In the genomic region with DNA sequence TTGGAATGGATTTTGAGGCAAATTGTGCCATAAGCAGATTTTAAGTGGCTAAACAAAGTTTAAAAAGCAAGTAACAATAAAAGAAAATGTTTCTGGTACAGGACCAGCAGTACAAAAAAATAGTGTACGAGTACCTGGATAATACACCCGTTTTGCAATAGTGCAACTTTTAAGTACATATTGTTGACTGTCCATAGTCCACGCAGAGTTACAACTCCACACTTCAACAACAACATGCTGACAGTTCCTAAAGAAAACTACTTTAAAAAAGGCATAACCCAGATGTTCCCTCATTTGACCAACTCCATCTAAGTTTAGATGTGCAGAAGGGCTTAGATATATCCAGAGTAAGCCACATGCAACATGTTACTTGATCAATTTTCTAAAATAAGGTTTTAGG, we compare ENCODE assay signal across 20 cellular contexts. TPM values are rescaled to one million over a fixed set of nuclear protein-coding genes. Genes with fewer than 3 reads are reported as not detected.
A peak's percentile ranks its signal among the peaks of the same experiment; 100 is the strongest.
DNase-seq lines count a peak whose midpoint lies in the region; ATAC-seq, FAIRE-seq and TF ChIP-seq lines count a peak whose summit lies in the region.
"Had no signal": no experiment of that assay in that cellular context is flagged by ENCODE, and none has a peak within 500 bp of the region (broad histone marks: within the 10 kb centered on the region; RNA-seq: fewer than 3 reads in every experiment).

No MANE protein-coding gene starts in this region.

- peaks cover 59% of the 10 kb centered on the region for H4K20me1 ChIP-seq in SK-N-SH (ENCODE audit: insufficient read depth)
- H4K20me1 ChIP-seq in endothelial cell of umbilical vein (replicated peaks; ENCODE audit: control insufficient read depth, extremely low read depth, insufficient read depth, low read length) = peaks cover 12% of the 10 kb centered on the region

- TF ChIP-seq RAD21 in SK-N-SH (IDR thresholded peaks at IDR 0.05; ENCODE audit: low read length) = no peak

- WGBS in SK-N-SH (ENCODE audit: low lambda C conversion rate) = 93% methylated on average over 3 of the region's 3 CpGs
- 93% methylated on average over 3 of the region's 3 CpGs for WGBS in urinary bladder

- H3K27me3 ChIP-seq in SK-N-SH (ENCODE audit: insufficient read depth) = no peaks in the 10 kb centered on the region
- H3K27me3 ChIP-seq in Panc1 (ENCODE audit: control insufficient read depth, insufficient read depth, low read length) = no peaks in the 10 kb centered on the region
- no peaks in the 10 kb centered on the region for H3K27me3 ChIP-seq in endothelial cell of umbilical vein (ENCODE audit: control insufficient read depth in 2 of 2, insufficient read depth in 2 of 2, low read length in 2 of 2)
- H3K27me3 ChIP-seq: Peyer's patch, SJSA1 had no signal

- POLR2A ChIA-PET in SK-N-SH (lab: Yijun Ruan, JAX) (no interaction called here), Panc1 (lab: Charles Lee) (no interaction called here), endothelial cell of umbilical vein (lab: Charles Lee) (no interaction called here)

- dilution Hi-C loops in endothelial cell of umbilical vein (cut with MboI; ENCODE audit: extremely low pct_ligation_motif_present, low sequenced_read_pairs) = no loop called here

- CTCF ChIA-PET in SK-N-SH (lab: Yijun Ruan, JAX) = no interaction called here
- CTCF ChIA-PET in Panc1 (lab: Charles Lee) = no interaction called here
- CTCF ChIA-PET in endothelial cell of umbilical vein (lab: Charles Lee) = no interaction called here

- no peak for ATAC-seq in SK-N-SH treated with all-trans-retinoic acid at 6 μM for 48 hours
- ATAC-seq in Panc1 = no peak
- ATAC-seq in GM19324 (IDR thresholded peaks at IDR 0.05; ENCODE audit: low FRiP score, unreplicated experiment) = no peak

- TF ChIP-seq POLR2A in endothelial cell of umbilical vein (IDR thresholded peaks at IDR 0.05; ENCODE audit: low read depth, low read length) = no peak

- intact Hi-C loops in Panc1 (cut with micrococcal nuclease; ENCODE audit: unreplicated experiment) = no loop called here
- intact Hi-C loops in endothelial cell of umbilical vein (cut with micrococcal nuclease) = no loop called here

- no peak for TF ChIP-seq EP300 in SK-N-SH (IDR thresholded peaks at IDR 0.05; ENCODE audit: borderline replicate concordance in 1 of 2, low read depth in 1 of 2, low read length in 1 of 2)

- H3K27ac ChIP-seq in SK-N-SH (ENCODE audit: low read depth in 2 of 2, low read length in 1 of 2) = peak overlapping the region; percentile 36 to 47; a peak in 2 of 4 replicates
- no peak overlapping the region; the same call in 1 of the 2 replicates for H3K27ac ChIP-seq in Panc1 (ENCODE audit: low read length)
- no peak overlapping the region for H3K27ac ChIP-seq in endothelial cell of umbilical vein (ENCODE audit: insufficient read depth, low read depth, low read length)
- peak overlapping the region; percentile 38 for H3K27ac ChIP-seq in urinary bladder (ENCODE audit: low read depth)
- H3K27ac ChIP-seq: 22Rv1, Peyer's patch, SJSA1 had no signal

- FAIRE-seq in endothelial cell of umbilical vein (lab: Jason Lieb, UNC) = no peak

- in situ Hi-C loops in Panc1 (cut with HindIII; ENCODE audit: low pct_unique_long_range_greater_than_20kb, low sequenced_read_pairs) = no loop called here

- H2AFZ ChIP-seq in SK-N-SH (ENCODE audit: low read depth) (no peak overlapping the region), endothelial cell of umbilical vein (ENCODE audit: low read depth, low read length) (no peak overlapping the region)

- no peaks in the 10 kb centered on the region for H3K9me1 ChIP-seq in endothelial cell of umbilical vein (replicated peaks; ENCODE audit: control insufficient read depth, extremely low read depth, insufficient read depth, low read length)

- BruUV-seq in Panc1 (replicated peaks; lab: Mats Ljungman, UMichigan) (TSS peak; percentile 78), endothelial cell of umbilical vein (replicated peaks; lab: Mats Ljungman, UMichigan) (TSS peak; percentile 80)

- DNase-seq in SK-N-SH (no peak), Panc1 (ENCODE audit: low read depth, low spot score) (no peak), endothelial cell of umbilical vein (ENCODE audit: low read depth, low spot score) (no peak), GOT3 (lab: John Stamatoyannopoulos, UW) (no peak), NCI-H146 (lab: John Stamatoyannopoulos, UW) (no peak)
- DNase-seq: COR-L47, DMS153, GDM1, NCI-H1436, NCI-H2029, NCI-H2171, NCI-H526, Peyer's patch had no signal

- H3F3A ChIP-seq in SK-N-SH (replicated peaks; ENCODE audit: insufficient read depth) = peaks cover 94% of the 10 kb centered on the region

- H3K79me2 ChIP-seq in SK-N-SH (ENCODE audit: insufficient read depth) (peaks cover 62% of the 10 kb centered on the region), endothelial cell of umbilical vein (ENCODE audit: control insufficient read depth, insufficient read depth, low read length) (peaks cover 34% of the 10 kb centered on the region)

- H3K9ac ChIP-seq in SK-N-SH (no peak overlapping the region), endothelial cell of umbilical vein (replicated peaks; ENCODE audit: extremely low read depth, insufficient read depth, low read length) (no peak overlapping the region)

- H3K4me1 ChIP-seq in SK-N-SH (ENCODE audit: control insufficient read depth in 1 of 2, insufficient read depth in 2 of 2, low read depth in 1 of 2, low read length in 1 of 2) = peaks cover 0 to 6% of the 10 kb centered on the region in 2 experiments; a peak in 2 of 4 replicates
- peaks cover 12% of the 10 kb centered on the region for H3K4me1 ChIP-seq in Panc1 (ENCODE audit: control insufficient read depth, insufficient read depth, low read length)
- no peaks in the 10 kb centered on the region for H3K4me1 ChIP-seq in endothelial cell of umbilical vein (ENCODE audit: control insufficient read depth, extremely low read depth, insufficient read depth, low read length)
- H3K4me1 ChIP-seq in urinary bladder (ENCODE audit: insufficient read depth) = no peaks in the 10 kb centered on the region

- H3K36me3 ChIP-seq in SK-N-SH (replicated peaks in 1 of 2; ENCODE audit: control insufficient read depth in 1 of 2, insufficient read depth in 2 of 2, low read length in 1 of 2) (peaks cover 79 to 92% of the 10 kb centered on the region in 2 experiments), Panc1 (ENCODE audit: control insufficient read depth, insufficient read depth, low read length) (peaks cover 65% of the 10 kb centered on the region), endothelial cell of umbilical vein (ENCODE audit: control insufficient read depth in 2 of 2, extremely low read depth in 1 of 2, insufficient read depth in 2 of 2, low read length in 2 of 2) (peaks cover 19 to 33% of the 10 kb centered on the region in 2 experiments), urinary bladder (ENCODE audit: insufficient read depth) (peaks cover 8% of the 10 kb centered on the region)

- TF ChIP-seq CTCF in SK-N-SH (IDR thresholded peaks at IDR 0.05) = no peak
- no peak for TF ChIP-seq CTCF in Panc1 (IDR thresholded peaks at IDR 0.05)
- no peak for TF ChIP-seq CTCF in endothelial cell of umbilical vein (IDR thresholded peaks at IDR 0.05; ENCODE audit: extremely low read depth in 1 of 2, insufficient read depth in 1 of 2, low read depth in 1 of 2, low read length in 2 of 2)

- H3K9me2 ChIP-seq in SK-N-SH = no peaks in the 10 kb centered on the region

- H3K9me3 ChIP-seq in SK-N-SH (no peaks in the 10 kb centered on the region), Panc1 (ENCODE audit: control insufficient read depth, insufficient read depth, low read depth, low read length) (no peaks in the 10 kb centered on the region), endothelial cell of umbilical vein (replicated peaks; ENCODE audit: control insufficient read depth, insufficient read depth, low read length) (no peaks in the 10 kb centered on the region)
- H3K9me3 ChIP-seq: Peyer's patch, SJSA1 had no signal

- H3K4me3 ChIP-seq in SK-N-SH (ENCODE audit: low read depth in 2 of 2, low read length in 1 of 2) = no peak overlapping the region
- no peak overlapping the region for H3K4me3 ChIP-seq in Panc1 (ENCODE audit: low read depth in 2 of 2, low read length in 2 of 2)
- no peak overlapping the region for H3K4me3 ChIP-seq in endothelial cell of umbilical vein (replicated peaks in 1 of 3; ENCODE audit: insufficient read depth in 1 of 3, low read depth in 1 of 3, low read length in 3 of 3)
- no peak overlapping the region for H3K4me3 ChIP-seq in urinary bladder (ENCODE audit: low read depth, low read length)
- H3K4me3 ChIP-seq: Peyer's patch, SJSA1 had no signal

- H3K4me2 ChIP-seq in SK-N-SH (no peak overlapping the region), endothelial cell of umbilical vein (ENCODE audit: insufficient read depth, low read length) (no peak overlapping the region)

RNA-seq across cellular contexts. Expression of gene STPG4, which starts 5.1 kb away (rescaled TPM):
- 0.20 and 0.21 TPM in 2 replicates for polyA plus RNA-seq in SK-N-SH (2012; rRNA removed)
- 0.08 and 0.12 TPM in 2 replicates for polyA plus RNA-seq in SK-N-SH (2012; cell fraction: cytosol; rRNA removed)
- polyA plus RNA-seq in SK-N-SH (2012; cell fraction: nucleus; rRNA removed) = 0.54 and 0.77 TPM in 2 replicates
- total RNA-seq in Panc1 (2021; ENCODE audit: unreplicated experiment) = 0.36 TPM
- not detected for polyA plus RNA-seq in Panc1 (2012; ENCODE audit: insufficient read length)
- total RNA-seq in endothelial cell of umbilical vein = 0.21 and 0.53 TPM in 2 replicates
- not detected in 2 replicates for polyA plus RNA-seq in endothelial cell of umbilical vein
- not detected in 2 replicates for polyA plus RNA-seq in endothelial cell of umbilical vein (2011; cell fraction: cytosol; rRNA removed)
- 0.25 and 0.32 TPM in 2 replicates for polyA plus RNA-seq in endothelial cell of umbilical vein (2011; cell fraction: nucleus; rRNA removed)
- not detected in 2 replicates for polyA plus RNA-seq in endothelial cell of umbilical vein (2012)
- polyA minus RNA-seq in endothelial cell of umbilical vein = 0.36 TPM in 1 of 2 replicates, not detected in the other
- polyA minus RNA-seq in endothelial cell of umbilical vein (2011; cell fraction: cytosol; rRNA and poly(A)+ RNA removed) = not detected
- polyA minus RNA-seq in endothelial cell of umbilical vein (2011; cell fraction: nucleus; rRNA and poly(A)+ RNA removed) = 0.53 and 0.58 TPM in 2 replicates
- not detected for total RNA-seq in urinary bladder
- polyA plus RNA-seq in urinary bladder = 0.41 TPM
- total RNA-seq: Daoy, H4, SJSA1 had no signal

RNA-seq across cellular contexts. Expression of gene CALM2, which starts 16.1 kb away (rescaled TPM):
- polyA plus RNA-seq in SK-N-SH (2012; rRNA removed) = 401 and 491 TPM in 2 replicates
- 795 and 1,236 TPM in 2 replicates for polyA plus RNA-seq in SK-N-SH (2012; cell fraction: cytosol; rRNA removed)
- polyA plus RNA-seq in SK-N-SH (2012; cell fraction: nucleus; rRNA removed) = 77.3 and 188 TPM in 2 replicates
- 705 TPM for total RNA-seq in Panc1 (2021; ENCODE audit: unreplicated experiment)
- polyA plus RNA-seq in Panc1 (2012; ENCODE audit: insufficient read length) = 531 TPM
- total RNA-seq in endothelial cell of umbilical vein = 446 and 501 TPM in 2 replicates
- polyA plus RNA-seq in endothelial cell of umbilical vein = 209 and 327 TPM in 2 replicates
- polyA plus RNA-seq in endothelial cell of umbilical vein (2011; cell fraction: cytosol; rRNA removed) = 312 and 385 TPM in 2 replicates
- polyA plus RNA-seq in endothelial cell of umbilical vein (2011; cell fraction: nucleus; rRNA removed) = 146 and 242 TPM in 2 replicates
- 674 and 938 TPM in 2 replicates for polyA plus RNA-seq in endothelial cell of umbilical vein (2012)
- 79.6 and 100 TPM in 2 replicates for polyA minus RNA-seq in endothelial cell of umbilical vein
- 129 TPM for polyA minus RNA-seq in endothelial cell of umbilical vein (2011; cell fraction: cytosol; rRNA and poly(A)+ RNA removed)
- 71.9 and 97.9 TPM in 2 replicates for polyA minus RNA-seq in endothelial cell of umbilical vein (2011; cell fraction: nucleus; rRNA and poly(A)+ RNA removed)
- total RNA-seq in urinary bladder = 631 TPM
- 564 TPM for polyA plus RNA-seq in urinary bladder

Comparison
In these comparisons a context has a peak if more than half of its experiments do, and no peak if none do; other contexts are left out.
1. H3K27ac ChIP-seq: peak in SK-N-SH (2 of 2) and urinary bladder (single experiment); none in Panc1 (single experiment) and endothelial cell of umbilical vein (single experiment).